11 cellular contexts compared by ENCODE assay signal in the genomic region with DNA sequence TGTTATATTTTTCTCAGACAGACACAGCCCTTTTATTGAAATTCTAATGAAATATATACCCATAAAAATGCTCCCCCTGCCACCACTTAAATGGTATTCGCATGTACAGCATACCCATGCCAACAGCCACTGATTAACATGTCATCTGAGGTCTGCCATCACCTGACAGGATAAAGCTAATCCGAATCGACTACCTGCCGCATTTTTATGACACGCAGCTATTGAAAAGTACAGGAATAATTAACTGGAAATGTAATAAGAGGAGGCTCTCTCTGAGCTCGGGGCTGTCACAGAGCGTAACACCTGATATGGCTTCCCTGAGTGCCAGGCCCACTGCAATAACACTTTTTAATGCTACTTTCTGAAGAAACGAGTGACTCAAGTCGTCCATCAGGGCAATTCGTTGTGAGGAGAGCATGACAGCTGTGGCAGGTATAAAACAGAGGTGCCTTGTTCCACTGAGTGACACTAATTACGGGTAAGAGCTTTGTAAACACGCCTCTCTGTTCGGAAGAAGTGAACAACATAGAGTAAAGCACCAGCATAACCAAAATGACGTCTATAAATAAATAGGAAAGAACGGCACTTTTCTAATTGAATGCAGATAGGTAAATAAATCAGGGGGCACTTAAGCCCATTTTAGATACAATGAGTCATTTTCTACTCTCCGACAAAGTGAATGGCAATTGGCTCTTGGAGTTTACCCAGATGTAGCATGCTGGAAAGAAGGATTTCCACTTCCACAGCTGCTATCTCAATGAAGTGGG. TPM values are rescaled to one million over a fixed set of nuclear protein-coding genes. Genes with fewer than 3 reads are reported as not detected.
DNase-seq lines count a peak whose midpoint lies in the region; ATAC-seq, FAIRE-seq and TF ChIP-seq lines count a peak whose summit lies in the region.
"Had no signal": no experiment of that assay in that cellular context is flagged by ENCODE, and none has a peak within 500 bp of the region (broad histone marks: within the 10 kb centered on the region; RNA-seq: fewer than 3 reads in every experiment).

No MANE protein-coding gene starts in this region.

- H3K27me3 Mint-ChIP-seq in activated naive CD4-positive, alpha-beta T cell treated with anti-CD3 and anti-CD28 coated beads for 36 hours (ENCODE audit: low read depth), result no peaks in the 10 kb centered on the region

- H2AK5ac ChIP-seq in IMR-90 (ENCODE audit: low read depth, low read length), result peak overlapping the region; percentile 82

- H2BK20ac ChIP-seq in IMR-90 (ENCODE audit: low read depth, low read length), result no peak overlapping the region

- peak overlapping the region; percentile 6; the same call in 1 of the 2 replicates for H2BK120ac ChIP-seq in IMR-90 (ENCODE audit: low read depth, low read length)

- H3K14ac ChIP-seq in IMR-90 (replicated peaks; ENCODE audit: low read depth, low read length), result peak overlapping the region; percentile 43; the same call in 1 of the 2 replicates

- H2AK9ac ChIP-seq in IMR-90 (replicated peaks; ENCODE audit: low read depth, low read length, poor library complexity), result no peak overlapping the region

- no peak overlapping the region for H3K9ac ChIP-seq in IMR-90 (ENCODE audit: low read depth, low read length)

- H4K5ac ChIP-seq in IMR-90 (ENCODE audit: low read depth, low read length), result no peak overlapping the region; the same call in 1 of the 2 replicates

- no peak overlapping the region for H2BK5ac ChIP-seq in IMR-90 (ENCODE audit: low read depth, low read length, poor library complexity, severe bottlenecking)

- H4K91ac ChIP-seq in IMR-90 (ENCODE audit: insufficient read depth, low read depth, low read length), result no peak overlapping the region; the same call in 1 of the 2 replicates

- ATAC-seq in IMR-90 (ENCODE audit: low read depth), result no peak
- ATAC-seq in pancreas, result peak in 3 of 4 donors; percentile 45 to 70 (median 57)
- no peak for ATAC-seq in HG03378 (IDR thresholded peaks at IDR 0.05; ENCODE audit: unreplicated experiment)
- no peak for ATAC-seq in GM21447 (IDR thresholded peaks at IDR 0.05; ENCODE audit: unreplicated experiment)

- no peak overlapping the region for H3K4me2 ChIP-seq in IMR-90 (ENCODE audit: low read depth, low read length)

- H3K4ac ChIP-seq in IMR-90 (ENCODE audit: low read depth, low read length), result no peak overlapping the region

- no peak overlapping the region for H3K56ac ChIP-seq in IMR-90 (ENCODE audit: extremely low read depth, insufficient read depth, low read length)

- 88% methylated on average over 5 of the region's 16 CpGs; no CpG with 5 or more reads in 1 of the 2 experiments for WGBS in IMR-90 (ENCODE audit: extremely low coverage in 2 of 2, insufficient read length in 1 of 2), 2 experiments
- 37 to 48% methylated on average over 16 of the region's 16 CpGs for WGBS in pancreas, 2 donors

- no peak overlapping the region for H2AFZ ChIP-seq in IMR-90 (replicated peaks; ENCODE audit: low read length, poor library complexity)

- H3K23ac ChIP-seq in IMR-90 (ENCODE audit: low read depth, low read length), result no peak overlapping the region

- peak overlapping the region; percentile 70; the same call in 1 of the 3 replicates for H2BK15ac ChIP-seq in IMR-90 (ENCODE audit: low read depth, low read length)

- H3K27ac Mint-ChIP-seq in activated naive CD4-positive, alpha-beta T cell treated with anti-CD3 and anti-CD28 coated beads for 36 hours, result no peak overlapping the region
- H3K27ac Mint-ChIP-seq: CD4-positive, CD25-positive, alpha-beta regulatory T cell had no signal

- DNase-seq in IMR-90, result no peak
- peak; percentile 98 for DNase-seq in NCI-H2029 treated with DMSO at 0.1 percent for 48 hours (lab: John Stamatoyannopoulos, UW)
- peak; percentile 14 for DNase-seq in RPMI7951 (ENCODE audit: low read depth)
- DNase-seq in pancreas, result no peak
- DNase-seq in activated naive CD4-positive, alpha-beta T cell treated with anti-CD3 and anti-CD28 coated beads for 36 hours, result no peak
- DNase-seq: CD4-positive, CD25-positive, alpha-beta regulatory T cell had no signal

- H4K8ac ChIP-seq in IMR-90 (ENCODE audit: low read depth in 2 of 2, low read length in 2 of 2), result no peak overlapping the region

- TF ChIP-seq RAD21 in IMR-90 (IDR thresholded peaks at IDR 0.05; ENCODE audit: low read length), result no peak

- no peaks in the 10 kb centered on the region for H3K9me3 Mint-ChIP-seq in activated naive CD4-positive, alpha-beta T cell treated with anti-CD3 and anti-CD28 coated beads for 36 hours
- H3K9me3 Mint-ChIP-seq: neural crest cell had no signal

- no peaks in the 10 kb centered on the region for H3K4me1 Mint-ChIP-seq in activated naive CD4-positive, alpha-beta T cell treated with anti-CD3 and anti-CD28 coated beads for 36 hours (ENCODE audit: low read depth)
- H3K4me1 Mint-ChIP-seq: CD4-positive, CD25-positive, alpha-beta regulatory T cell had no signal

- intact Hi-C loops in IMR-90 (cut with micrococcal nuclease) (no loop called here), pancreas (cut with DNase I) (no loop called here)
- intact Hi-C loops in activated naive CD4-positive, alpha-beta T cell treated with anti-CD3 and anti-CD28 coated beads for 36 hours (cut with micrococcal nuclease), result no loop called here

- TF ChIP-seq CTCF in IMR-90 (conservative IDR thresholded peaks at IDR 0.05; ENCODE audit: low read depth, low read length) (no peak), pancreas (IDR thresholded peaks at IDR 0.05) (no peak)

- peak overlapping the region; percentile 57; the same call in 1 of the 2 replicates for H3K18ac ChIP-seq in IMR-90 (ENCODE audit: low read depth, low read length)

- peaks cover 8% of the 10 kb centered on the region for H3K9me1 ChIP-seq in IMR-90 (ENCODE audit: insufficient read depth, low read length)

- CTCF ChIA-PET in IMR-90 (lab: Yijun Ruan, JAX), result interaction anchor here (0.5 kb wide), 1 partner anchor 1647 kb away, joined by 5 read pairs; no protein-coding TSS in a partner anchor
- CTCF ChIA-PET in activated naive CD4-positive, alpha-beta T cell treated with anti-CD3 and anti-CD28 coated beads for 36 hours (lab: Charles Lee), result no interaction called here

- POLR2A ChIA-PET in IMR-90 (lab: Charles Lee; ENCODE audit: unreplicated experiment), result no interaction called here

- H3K27me3 ChIP-seq in IMR-90 (ENCODE audit: control insufficient read depth, insufficient read depth, low read length) (no peaks in the 10 kb centered on the region; the same call in 1 of the 2 replicates), pancreas (no peaks in the 10 kb centered on the region)

- no TSS peak for BruUV-seq in IMR-90 (replicated peaks; lab: Mats Ljungman, UMichigan)

- in situ Hi-C loops in IMR-90 (cut with MboI; ENCODE audit: low sequenced_read_pairs), result no loop called here

- no peak for TF ChIP-seq POLR2A in IMR-90 (IDR thresholded peaks at IDR 0.05; ENCODE audit: low read depth, low read length)

- FAIRE-seq in pancreas (lab: Jason Lieb, UNC), result no peak

- no peaks in the 10 kb centered on the region for H3K79me1 ChIP-seq in IMR-90 (ENCODE audit: low read depth in 1 of 2, low read length in 2 of 2)

- dilution Hi-C loops in IMR-90 (cut with HindIII; ENCODE audit: low sequenced_read_pairs, unreplicated experiment), result no loop called here

- H3K27ac ChIP-seq in IMR-90 (ENCODE audit: insufficient read depth, low read length) (no peak overlapping the region), pancreas (peak overlapping the region in 1 of 4 donors; percentile 5)
- H3K27ac ChIP-seq: epithelial cell of prostate had no signal

- H3K4me1 ChIP-seq in IMR-90 (ENCODE audit: control insufficient read depth, insufficient read depth, low read length) (peaks cover 9% of the 10 kb centered on the region), pancreas (peaks cover 0 to 9% (median 6%) of the 10 kb centered on the region in 3 donors)

- H3K36me3 Mint-ChIP-seq in activated naive CD4-positive, alpha-beta T cell treated with anti-CD3 and anti-CD28 coated beads for 36 hours (ENCODE audit: low read depth), result no peaks in the 10 kb centered on the region
- H3K36me3 Mint-ChIP-seq: CD4-positive, CD25-positive, alpha-beta regulatory T cell had no signal

- H3K36me3 ChIP-seq in IMR-90 (ENCODE audit: control insufficient read depth, insufficient read depth, low read length) (no peaks in the 10 kb centered on the region), pancreas (no peaks in the 10 kb centered on the region)

- H3K9me3 ChIP-seq in IMR-90 (ENCODE audit: control insufficient read depth, insufficient read depth, low read length) (no peaks in the 10 kb centered on the region), pancreas (no peaks in the 10 kb centered on the region)

- H3K4me3 ChIP-seq in IMR-90 (ENCODE audit: insufficient read depth, low read depth, low read length), result no peak overlapping the region
- H3K4me3 ChIP-seq in pancreas, result no peak overlapping the region

- no peak overlapping the region for H3K4me3 Mint-ChIP-seq in activated naive CD4-positive, alpha-beta T cell treated with anti-CD3 and anti-CD28 coated beads for 36 hours
- H3K4me3 Mint-ChIP-seq: CD4-positive, CD25-positive, alpha-beta regulatory T cell; neural crest cell had no signal

- no peaks in the 10 kb centered on the region for H4K20me1 ChIP-seq in IMR-90 (ENCODE audit: insufficient read depth, low read length)

TF ChIP-seq in IMR-90, 13 proteins besides CTCF, POLR2A, EP300 and RAD21 (continues in another document):
- TF ChIP-seq CEBPB (IDR thresholded peaks at IDR 0.05; ENCODE audit: low read depth, low read length) (no peak), CHD1 (IDR thresholded peaks at IDR 0.05; ENCODE audit: low read depth, low read length) (no peak), RFX5 (IDR thresholded peaks at IDR 0.05; ENCODE audit: low read depth, low read length) (no peak), BHLHE40 (IDR thresholded peaks at IDR 0.05; ENCODE audit: low read depth, low read length) (no peak), RCOR1 (IDR thresholded peaks at IDR 0.05; ENCODE audit: insufficient replicate concordance, low read length) (no peak)
- TF ChIP-seq, protein P1, sequence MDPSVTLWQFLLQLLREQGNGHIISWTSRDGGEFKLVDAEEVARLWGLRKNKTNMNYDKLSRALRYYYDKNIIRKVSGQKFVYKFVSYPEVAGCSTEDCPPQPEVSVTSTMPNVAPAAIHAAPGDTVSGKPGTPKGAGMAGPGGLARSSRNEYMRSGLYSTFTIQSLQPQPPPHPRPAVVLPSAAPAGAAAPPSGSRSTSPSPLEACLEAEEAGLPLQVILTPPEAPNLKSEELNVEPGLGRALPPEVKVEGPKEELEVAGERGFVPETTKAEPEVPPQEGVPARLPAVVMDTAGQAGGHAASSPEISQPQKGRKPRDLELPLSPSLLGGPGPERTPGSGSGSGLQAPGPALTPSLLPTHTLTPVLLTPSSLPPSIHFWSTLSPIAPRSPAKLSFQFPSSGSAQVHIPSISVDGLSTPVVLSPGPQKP (IDR thresholded peaks at IDR 0.05; ENCODE audit: borderline replicate concordance, low read depth, low read length), result no peak

RNA-seq across cellular contexts. Expression of a gene that starts 56.6 kb away (rescaled TPM):
- 7.3 and 11.1 TPM in 2 replicates for total RNA-seq in IMR-90 (2012; rRNA removed)
- 13.1 and 17.9 TPM in 2 replicates for polyA plus RNA-seq in IMR-90 (2012; rRNA removed)
- polyA plus RNA-seq in IMR-90 (2012; cell fraction: cytosol; rRNA removed), result 8.1 and 23.7 TPM in 2 replicates
- polyA plus RNA-seq in IMR-90 (2012; cell fraction: nucleus; rRNA removed; ENCODE audit: low replicate concordance), result 66.8 and 78.4 TPM in 2 replicates
- 2.9 and 3.8 TPM in 2 replicates for total RNA-seq in RPMI7951 (2014; rRNA removed; shearing (Covaris generic))
- total RNA-seq in pancreas, result 10 to 100 TPM in 1 of 6 donors, 1 to 10 TPM in 5; 2.9 to 11.5 (median 3.6) TPM
- 1 to 10 TPM; 2.5 to 8.4 TPM for polyA plus RNA-seq in pancreas
- total RNA-seq in activated naive CD4-positive, alpha-beta T cell treated with anti-CD3 and anti-CD28 coated beads for 36 hours, result under 1 TPM; 0.30 to 0.48 TPM
- total RNA-seq: T-helper 1 cell treated with Interleukin-12 subunit alpha and Interleukin-12 subunit beta and Interleukin-4 antibody, amounts not matched to agents 30 ng/mL and 1 ng/mL, for 36 hours had no signal
- polyA plus RNA-seq: CD4-positive, CD25-positive, alpha-beta regulatory T cell had no signal

Comparison
In these comparisons a context has a peak if more than half of its experiments do, and no peak if none do; other contexts are left out.
1. ATAC-seq: peak in pancreas (3 of 4); none in IMR-90 (single experiment), HG03378 (single experiment) and GM21447 (single experiment).
2. DNase-seq: peak in NCI-H2029 treated with DMSO at 0.1 percent for 48 hours (single experiment) and RPMI7951 (single experiment); none in IMR-90 (single experiment), pancreas (0 of 6) and activated naive CD4-positive, alpha-beta T cell treated with anti-CD3 and anti-CD28 coated beads for 36 hours (single experiment).